ENCODE assay signal across 22 cellular contexts in the genomic region with DNA sequence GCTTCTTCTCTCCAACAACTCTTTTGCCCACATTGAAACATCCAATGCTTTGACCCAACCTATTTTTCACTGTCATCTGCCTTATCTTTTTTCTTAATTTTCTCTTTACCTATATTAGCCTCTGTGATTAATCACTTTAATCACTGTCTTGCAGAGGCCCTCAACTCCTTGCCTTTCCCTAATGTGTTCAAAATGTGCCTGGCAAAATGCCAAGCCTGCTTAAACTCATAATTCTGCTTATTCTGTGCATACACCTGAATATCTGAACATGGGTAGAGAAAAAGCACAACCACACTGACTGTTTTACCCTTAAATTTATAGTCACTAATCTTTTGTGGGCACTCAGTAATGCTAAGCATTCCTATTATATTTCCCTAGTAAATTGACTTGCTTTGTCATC.
"Had no signal": no experiment of that assay in that cellular context is flagged by ENCODE, and none has a peak within 500 bp of the region (broad histone marks: within the 10 kb centered on the region; RNA-seq: fewer than 3 reads in every experiment).

No MANE protein-coding gene starts in this region.

- DNase-seq: activated CD4-positive, alpha-beta memory T cell treated with anti-CD3 and anti-CD28 coated beads for 36 hours; activated CD4-positive, alpha-beta T cell treated with anti-CD3 and anti-CD28 coated beads, Interleukin-2, amount 10 ng/mL, durations not matched to agents 24 days and 14 days; activated CD4-positive, CD25-positive, alpha-beta regulatory T cell treated with anti-CD3 and anti-CD28 coated beads, Interleukin-2, amount 50 U/mL, for 72 hours; activated CD8-positive, alpha-beta memory T cell treated with anti-CD3 and anti-CD28 coated beads, Interleukin-2, amount 50 U/mL, for 4 hours; activated effector memory CD4-positive, alpha-beta T cell treated with anti-CD3 and anti-CD28 coated beads, Interleukin-2, amount 50 U/mL, for 16 hours; activated naive CD4-positive, alpha-beta T cell treated with anti-CD3 and anti-CD28 coated beads for 36 hours; activated naive CD8-positive, alpha-beta T cell treated with anti-CD3 and anti-CD28 coated beads for 36 hours; activated T-cell treated with anti-CD3 and anti-CD28 coated beads, Interleukin-2, amount 50 U/mL, for 1 hour; adrenal gland; caudate nucleus; foreskin fibroblast; head of caudate nucleus; hippocampal formation; left cardiac atrium; left ventricle myocardium superior; naive thymus-derived CD4-positive, alpha-beta T cell; ovary; sigmoid colon; small intestine; stimulated activated CD4-positive, alpha-beta T cell treated with anti-CD3 and anti-CD28 coated beads, Interleukin-4, amount 100 ng/mL, for 4 hours; stimulated activated CD8-positive, alpha-beta memory T cell treated with anti-CD3 and anti-CD28 coated beads, Interleukin-4, amount 100 ng/mL, for 48 hours; stimulated activated naive CD8-positive, alpha-beta T cell treated with anti-CD3 and anti-CD28 coated beads, Interleukin-15, amount 100 ng/mL, for 72 hours had no signal
